In the genomic region with DNA sequence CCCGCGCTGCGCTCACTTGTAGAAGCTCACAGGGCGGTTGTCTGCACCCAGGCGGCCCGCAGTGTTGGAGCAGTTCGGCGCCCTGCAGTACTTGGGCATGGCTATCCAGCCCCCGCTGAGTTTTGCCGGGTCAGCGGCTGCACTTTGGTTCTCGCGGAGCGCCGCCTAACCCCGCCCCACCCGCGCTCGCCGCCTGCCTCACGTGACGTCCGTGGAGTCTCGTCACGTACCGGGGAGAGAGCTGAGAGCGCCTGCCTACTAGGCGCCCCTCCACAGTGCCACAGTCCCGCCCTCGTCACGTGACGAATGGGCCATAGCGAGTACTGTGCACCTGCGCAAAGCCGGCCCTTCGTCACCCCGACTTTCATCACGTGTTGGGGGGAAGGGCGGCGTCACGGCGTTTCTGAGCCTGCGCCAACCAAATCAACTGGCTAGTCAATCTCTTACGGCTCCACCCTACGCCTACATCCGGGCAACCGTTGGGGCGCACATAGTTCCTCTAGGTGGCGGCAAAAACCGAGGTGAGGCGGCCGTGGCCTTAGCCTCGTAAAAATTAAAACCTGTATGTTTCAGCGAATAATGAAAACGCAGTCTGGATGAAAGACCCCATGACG, we compare ENCODE assay signal across 8 cellular contexts. TPM values are rescaled to one million over a fixed set of nuclear protein-coding genes. Genes with fewer than 3 reads are reported as not detected.
DNase-seq lines count a peak whose midpoint lies in the region; ATAC-seq and TF ChIP-seq lines count a peak whose summit lies in the region.

Gene THAP8 (minus strand): TSS at position 167 of the 614 bp plus-strand sequence. CDS start 68 bp downstream, at position 99.

- peak within 1 kb of the TSS; percentile 88 for H3K9ac ChIP-seq in IMR-90 (ENCODE audit: low read depth, low read length)

- H3K4me3 ChIP-seq in IMR-90 (ENCODE audit: insufficient read depth, low read depth, low read length) (peak within 1 kb of the TSS; percentile 76), OCI-LY7 (ENCODE audit: low read depth, low read length, poor library complexity, severe bottlenecking) (peak within 1 kb of the TSS; percentile 93), epithelial cell of proximal tubule (ENCODE audit: low read depth, low read length) (peak within 1 kb of the TSS; percentile 88)

- no TSS peak for BruUV-seq in IMR-90 (replicated peaks; lab: Mats Ljungman, UMichigan)
- no TSS peak for BruUV-seq in OCI-LY7 (replicated peaks; lab: Mats Ljungman, UMichigan)

- H3K18ac ChIP-seq in IMR-90 (ENCODE audit: low read depth, low read length) = peak within 1 kb of the TSS; percentile 64

- peak within 1 kb of the TSS; percentile 11 to 95 for H4K8ac ChIP-seq in IMR-90 (ENCODE audit: low read depth in 2 of 2, low read length in 2 of 2)

- CTCF ChIA-PET in IMR-90 (lab: Yijun Ruan, JAX) = no interaction called here
- CTCF ChIA-PET in OCI-LY7 (lab: Charles Lee; ENCODE audit: unreplicated experiment) = no interaction called here

- peaks cover 4% of the 10 kb centered on the region; the same call in 1 of the 2 replicates for H3K9me1 ChIP-seq in IMR-90 (ENCODE audit: insufficient read depth, low read length)

- peaks cover 45% of the 10 kb centered on the region for H3K79me2 ChIP-seq in OCI-LY7 (ENCODE audit: insufficient read depth, low read depth, low read length)

- peak within 1 kb of the TSS; percentile 84 for H4K91ac ChIP-seq in IMR-90 (ENCODE audit: insufficient read depth, low read depth, low read length)

- peak within 1 kb of the TSS; percentile 86 for H3K4ac ChIP-seq in IMR-90 (ENCODE audit: low read depth, low read length)

- ATAC-seq in GM21528 (IDR thresholded peaks at IDR 0.05; ENCODE audit: low FRiP score, unreplicated experiment) = peak; percentile 79
- ATAC-seq in IMR-90 (ENCODE audit: low read depth) = peak; percentile 89

- peak within 1 kb of the TSS; percentile 55 for H2AK5ac ChIP-seq in IMR-90 (ENCODE audit: low read depth, low read length)

- TF ChIP-seq CTCF in IMR-90 (conservative IDR thresholded peaks at IDR 0.05; ENCODE audit: low read depth, low read length) (peak; percentile 55), OCI-LY7 (conservative IDR thresholded peaks at IDR 0.05; ENCODE audit: low read length) (peak; percentile 65), epithelial cell of proximal tubule (conservative IDR thresholded peaks at IDR 0.05; ENCODE audit: low read depth, low read length) (peak; percentile 48)

- H4K20me1 ChIP-seq in IMR-90 (ENCODE audit: insufficient read depth, low read length) = peaks cover 3% of the 10 kb centered on the region
- peaks cover 13% of the 10 kb centered on the region for H4K20me1 ChIP-seq in OCI-LY7 (ENCODE audit: insufficient read depth, low read length)

- POLR2A ChIA-PET in IMR-90 (lab: Charles Lee; ENCODE audit: unreplicated experiment) = interaction anchor here (0.6 to 1.0 kb wide), 2 partner anchors 25 to 116 kb away, joined by 3 to 5 read pairs; no protein-coding TSS in a partner anchor
- POLR2A ChIA-PET in OCI-LY7 (lab: Charles Lee) = interaction anchor here (0.6 to 1.4 kb wide), 7 partner anchors 10 to 1592 kb away, joined by 3 to 12 read pairs (median 4); partner anchors contain the start of genes ALKBH6, POLR2I, SYNE4 and TBCB

- in situ Hi-C loops in IMR-90 (cut with MboI; ENCODE audit: low sequenced_read_pairs) = no loop called here

- peak within 1 kb of the TSS; percentile 90 for H3K14ac ChIP-seq in IMR-90 (replicated peaks; ENCODE audit: low read depth, low read length)

- peak within 1 kb of the TSS; percentile 91 for H2BK5ac ChIP-seq in IMR-90 (ENCODE audit: low read depth, low read length, poor library complexity, severe bottlenecking)

- H2AFZ ChIP-seq in IMR-90 (replicated peaks; ENCODE audit: low read length, poor library complexity) (peak within 1 kb of the TSS; percentile 99), OCI-LY7 (ENCODE audit: low read length) (peak within 1 kb of the TSS; percentile 57)

- H3K27ac ChIP-seq in IMR-90 (ENCODE audit: insufficient read depth, low read length) = peak within 1 kb of the TSS; percentile 81
- peak within 1 kb of the TSS; percentile 86 for H3K27ac ChIP-seq in OCI-LY7 (ENCODE audit: low read depth, low read length, poor library complexity, severe bottlenecking)

- peak within 1 kb of the TSS; percentile 66; the same call in 1 of the 3 replicates for H2BK15ac ChIP-seq in IMR-90 (ENCODE audit: low read depth, low read length)

- peak within 1 kb of the TSS; percentile 4; the same call in 1 of the 2 replicates for H2BK20ac ChIP-seq in IMR-90 (ENCODE audit: low read depth, low read length)

- no peak for TF ChIP-seq RAD21 in IMR-90 (IDR thresholded peaks at IDR 0.05; ENCODE audit: low read length)

- H3K4me2 ChIP-seq in IMR-90 (ENCODE audit: low read depth, low read length) = peak within 1 kb of the TSS; percentile 94
- H3K4me2 ChIP-seq in OCI-LY7 (ENCODE audit: low read length) = peak within 1 kb of the TSS; percentile 95

- H3K9me3 ChIP-seq in IMR-90 (ENCODE audit: control insufficient read depth, insufficient read depth, low read length) (no peaks in the 10 kb centered on the region), OCI-LY7 (ENCODE audit: low read length) (no peaks in the 10 kb centered on the region)

- H3K4me1 ChIP-seq in IMR-90 (ENCODE audit: control insufficient read depth, insufficient read depth, low read length) (no peaks in the 10 kb centered on the region), OCI-LY7 (ENCODE audit: insufficient read depth, low read length, poor library complexity, severe bottlenecking) (peaks cover 40% of the 10 kb centered on the region)

- H3K36me3 ChIP-seq in IMR-90 (ENCODE audit: control insufficient read depth, insufficient read depth, low read length) (no peaks in the 10 kb centered on the region), OCI-LY7 (ENCODE audit: insufficient read depth, low read length) (peaks cover 30% of the 10 kb centered on the region)

- 0% methylated on average over 27 of the region's 56 CpGs; no CpG with 5 or more reads in 1 of the 2 experiments for WGBS in IMR-90 (ENCODE audit: extremely low coverage in 2 of 2, insufficient read length in 1 of 2), 2 experiments

- DNase-seq in DMS153 (lab: John Stamatoyannopoulos, UW) (peak; percentile 98), IMR-90 (peak; percentile 99), OCI-LY7 (ENCODE audit: low spot score) (peak; percentile 99), activated T-cell treated with anti-CD3 and anti-CD28 coated beads for 48 hours (ENCODE audit: low read depth) (peak; percentile 99), epithelial cell of proximal tubule (ENCODE audit: low read depth) (peak; percentile 89), mucosa of gallbladder (ENCODE audit: low spot score) (peak; percentile 100)
- peak; percentile 99 to 100 for DNase-seq in stimulated activated CD8-positive, alpha-beta memory T cell treated with anti-CD3 and anti-CD28 coated beads, Interleukin-4, amount 100 ng/mL, for 4 hours (ENCODE audit: low read depth in 2 of 2, low spot score in 1 of 2)

- H3K79me1 ChIP-seq in IMR-90 (ENCODE audit: low read depth in 1 of 2, low read length in 2 of 2) = peaks cover 41 to 55% of the 10 kb centered on the region in 2 experiments

- no peaks in the 10 kb centered on the region for H3K27me3 ChIP-seq in IMR-90 (ENCODE audit: control insufficient read depth, insufficient read depth, low read length)

- intact Hi-C loops in IMR-90 (cut with micrococcal nuclease) (loop anchor here (1.0 to 5.0 kb wide), 4 partner anchors 12 to 117 kb away; partner anchors contain the start of genes ALKBH6, LRFN3 and SDHAF1), OCI-LY7 (cut with micrococcal nuclease; ENCODE audit: unreplicated experiment) (loop anchor here (1.0 to 10.0 kb wide), 5 partner anchors 59 to 409 kb away; partner anchors contain the start of genes COX6B1, ETV2, NFKBID and POLR2I)

- dilution Hi-C loops in IMR-90 (cut with HindIII; ENCODE audit: low sequenced_read_pairs, unreplicated experiment) = no loop called here

- H3K23ac ChIP-seq in IMR-90 (ENCODE audit: low read depth, low read length) = peak within 1 kb of the TSS; percentile 94

- peak; percentile 72 for TF ChIP-seq POLR2A in IMR-90 (IDR thresholded peaks at IDR 0.05; ENCODE audit: low read depth, low read length)

- peak within 1 kb of the TSS; percentile 72 for H4K5ac ChIP-seq in IMR-90 (ENCODE audit: low read depth, low read length)

- peak within 1 kb of the TSS; percentile 71 for H3K56ac ChIP-seq in IMR-90 (ENCODE audit: extremely low read depth, insufficient read depth, low read length)

- no peaks in the 10 kb centered on the region for H3K9me2 ChIP-seq in OCI-LY7 (ENCODE audit: insufficient read depth, low read length)

- H2AK9ac ChIP-seq in IMR-90 (replicated peaks; ENCODE audit: low read depth, low read length, poor library complexity) = peak within 1 kb of the TSS; percentile 94

- H2BK120ac ChIP-seq in IMR-90 (ENCODE audit: low read depth, low read length) = peak within 1 kb of the TSS; percentile 85

TF ChIP-seq in IMR-90, 13 proteins besides CTCF, POLR2A, EP300 and RAD21 (continues in another document):
- TF ChIP-seq MAFK (IDR thresholded peaks at IDR 0.05; ENCODE audit: low read depth, low read length) (peak; percentile 49; the same call in 1 of the 2 replicates), BHLHE40 (IDR thresholded peaks at IDR 0.05; ENCODE audit: low read depth, low read length) (peak; percentile 100), CEBPB (IDR thresholded peaks at IDR 0.05; ENCODE audit: low read depth, low read length) (peak; percentile 51; the same call in 1 of the 2 replicates), MAZ (IDR thresholded peaks at IDR 0.05; ENCODE audit: borderline replicate concordance, low read depth, low read length) (peak; percentile 90; the same call in 1 of the 2 replicates), CHD1 (IDR thresholded peaks at IDR 0.05; ENCODE audit: low read depth, low read length) (no peak), USF2 (IDR thresholded peaks at IDR 0.05; ENCODE audit: low read depth, low read length) (peak; percentile 100), RCOR1 (IDR thresholded peaks at IDR 0.05; ENCODE audit: insufficient replicate concordance, low read length) (no peak), NFE2L2 (IDR thresholded peaks at IDR 0.05; ENCODE audit: low read depth, low read length) (0 out of 2 replicates have a peak, but pooled peaks have one; percentile 5), RFX5 (IDR thresholded peaks at IDR 0.05; ENCODE audit: low read depth, low read length) (no peak)

RNA-seq across cellular contexts. Expression of gene THAP8, which starts in this region (rescaled TPM):
- total RNA-seq in IMR-90 (2012; rRNA removed) (1.8 and 2.2 TPM in 2 replicates), OCI-LY7 (2022) (7.3 and 7.5 TPM in 2 replicates), epithelial cell of proximal tubule (3.3 and 7.0 TPM in 2 replicates), mucosa of gallbladder (12.9 TPM)
- polyA plus RNA-seq in IMR-90 (2012; rRNA removed) = 5.9 and 7.2 TPM in 2 replicates
- polyA plus RNA-seq in IMR-90 (2012; cell fraction: cytosol; rRNA removed) = 7.4 and 13.9 TPM in 2 replicates
- polyA plus RNA-seq in IMR-90 (2012; cell fraction: nucleus; rRNA removed; ENCODE audit: low replicate concordance) = 3.2 and 7.3 TPM in 2 replicates
- 4.9 and 7.3 TPM in 2 replicates for total RNA-seq in OCI-LY7 (2014; rRNA removed; shearing (Covaris generic))

Comparison
In these comparisons a context has a peak if more than half of its experiments do, and no peak if none do; other contexts are left out.
1. Peak in every context shown above with its lines: DNase-seq, ATAC-seq, H3K4me3 ChIP-seq and H3K27ac ChIP-seq.